ENCODE assay signal across 9 cellular contexts in genomic region chr1:246513041-246513440, GRCh38.
"Had no signal": no experiment of that assay in that cellular context is flagged by ENCODE, and none has a peak within 500 bp of the region (broad histone marks: within the 10 kb centered on the region; RNA-seq: fewer than 3 reads in every experiment).

No MANE protein-coding gene starts in this region.

- H3K4me3 ChIP-seq: GM23248, HAP-1, K562 had no signal

- H3K27ac ChIP-seq: GM23248, HL-60 had no signal

- H2AFZ ChIP-seq: GM23248 had no signal

- ATAC-seq: HCT116, K562 had no signal

- H3K36me3 ChIP-seq: HAP-1 had no signal

- H3K9ac ChIP-seq: GM23248 had no signal

- DNase-seq: GM23248, GOT3, H7, HFFc6, IMR-90 had no signal

- H3K4me1 ChIP-seq: HAP-1 had no signal

- H3K27ac Mint-ChIP-seq: HFFc6 had no signal

- H3K4me3 Mint-ChIP-seq: HFFc6 had no signal
